ENCODE assay signal across 10 cellular contexts in genomic region chr7:21430575-21430954, GRCh38. TPM values are rescaled to one million over a fixed set of nuclear protein-coding genes. Genes with fewer than 3 reads are reported as not detected.
DNase-seq lines count a peak whose midpoint lies in the region; ATAC-seq and TF ChIP-seq lines count a peak whose summit lies in the region.
"Had no signal": no experiment of that assay in that cellular context is flagged by ENCODE, and none has a peak within 500 bp of the region (broad histone marks: within the 10 kb centered on the region; RNA-seq: fewer than 3 reads in every experiment).

No MANE protein-coding gene starts in this region.

- no peak overlapping the region for H2BK5ac ChIP-seq in H9 (ENCODE audit: insufficient read length, low read length)

- H4K5ac ChIP-seq in H9 (ENCODE audit: insufficient read length, low read depth, low read length), result no peak overlapping the region

- H3K4me1 Mint-ChIP-seq in H9, result peaks cover 56 to 58% of the 10 kb centered on the region in 2 experiments
- peaks cover 74% of the 10 kb centered on the region for H3K4me1 Mint-ChIP-seq in activated naive CD8-positive, alpha-beta T cell (ENCODE audit: low read depth)
- peaks cover 44 to 57% of the 10 kb centered on the region in 2 donors for H3K4me1 Mint-ChIP-seq in natural killer cell treated with Interleukin-12 subunit alpha and Interleukin-12 subunit beta and Interleukin-15 and Interleukin-18, amount 100 ng/mL, for 72 hours (ENCODE audit: low read depth in 2 of 2)

- H3K27me3 ChIP-seq in H9 (ENCODE audit: insufficient read depth, low read length), result no peaks in the 10 kb centered on the region

- no peak overlapping the region for H3K27ac Mint-ChIP-seq in H9
- peak overlapping the region; percentile 34 for H3K27ac Mint-ChIP-seq in activated naive CD8-positive, alpha-beta T cell
- H3K27ac Mint-ChIP-seq in natural killer cell treated with Interleukin-12 subunit alpha and Interleukin-12 subunit beta and Interleukin-15 and Interleukin-18, amount 100 ng/mL, for 72 hours, result peak overlapping the region in 1 of 2 donors; percentile 100

- H2AK5ac ChIP-seq in H9 (ENCODE audit: insufficient read length, low read length), result no peak overlapping the region

- no peak overlapping the region for H3K9ac ChIP-seq in H9 (ENCODE audit: extremely low read depth, insufficient read length, low read length)

- H3K23ac ChIP-seq in H9 (ENCODE audit: insufficient read length, low read depth, low read length), result no peak overlapping the region

- H3K79me1 ChIP-seq in H9 (ENCODE audit: insufficient read depth, low read depth, low read length, poor library complexity, severe bottlenecking), result peaks cover 7% of the 10 kb centered on the region

- WGBS in H9 (ENCODE audit: extremely low coverage, insufficient read length, low lambda C conversion rate), result no CpG with 5 or more reads among the region's 3 CpGs

- TF ChIP-seq CTCF in H9 (conservative IDR thresholded peaks at IDR 0.05), result no peak

- H3K36me3 Mint-ChIP-seq in H9 (ENCODE audit: insufficient read depth in 1 of 3, low read depth in 3 of 3), result peaks cover 12 to 26% (median 15%) of the 10 kb centered on the region in 3 experiments; a peak in 6 of 7 replicates
- H3K36me3 Mint-ChIP-seq in activated naive CD8-positive, alpha-beta T cell, result peaks cover 21% of the 10 kb centered on the region
- peaks cover 13% of the 10 kb centered on the region for H3K36me3 Mint-ChIP-seq in natural killer cell treated with Interleukin-12 subunit alpha and Interleukin-12 subunit beta and Interleukin-15 and Interleukin-18, amount 100 ng/mL, for 72 hours

- no peak overlapping the region for H4K91ac ChIP-seq in H9 (ENCODE audit: insufficient read length, low read depth, low read length)

- no peak overlapping the region for H2BK120ac ChIP-seq in H9 (ENCODE audit: low read depth, low read length, poor library complexity, severe bottlenecking)

- no peaks in the 10 kb centered on the region for H3K9me3 ChIP-seq in H9 (ENCODE audit: control insufficient read depth, low read depth, low read length)

- H2BK12ac ChIP-seq in H9 (ENCODE audit: insufficient read length, low read depth, low read length), result no peak overlapping the region

- H2AFZ ChIP-seq in H9 (ENCODE audit: low read length), result no peak overlapping the region

- H2BK15ac ChIP-seq in H9 (ENCODE audit: low read depth, low read length), result no peak overlapping the region

- H3K9me3 Mint-ChIP-seq in H9, result no peaks in the 10 kb centered on the region; a peak in 1 of 5 replicates
- no peaks in the 10 kb centered on the region for H3K9me3 Mint-ChIP-seq in activated naive CD8-positive, alpha-beta T cell (ENCODE audit: low read depth)
- no peaks in the 10 kb centered on the region for H3K9me3 Mint-ChIP-seq in natural killer cell treated with Interleukin-12 subunit alpha and Interleukin-12 subunit beta and Interleukin-15 and Interleukin-18, amount 100 ng/mL, for 72 hours

- H3K4me3 Mint-ChIP-seq in H9, result peak overlapping the region; percentile 53 to 74
- H3K4me3 Mint-ChIP-seq in activated naive CD8-positive, alpha-beta T cell, result peak overlapping the region; percentile 98
- H3K4me3 Mint-ChIP-seq in natural killer cell treated with Interleukin-12 subunit alpha and Interleukin-12 subunit beta and Interleukin-15 and Interleukin-18, amount 100 ng/mL, for 72 hours, result peak overlapping the region; percentile 100

- H3K18ac ChIP-seq in H9 (ENCODE audit: insufficient read length, low read depth, low read length), result no peak overlapping the region

- peak; percentile 46 for DNase-seq in DMS53 (lab: John Stamatoyannopoulos, UW)
- no peak for DNase-seq in DMS53 treated with DMSO at 0.1 percent for 48 hours (lab: John Stamatoyannopoulos, UW; ENCODE audit: unreplicated experiment)
- no peak for DNase-seq in H9
- no peak for DNase-seq in natural killer cell treated with Interleukin-12 subunit alpha and Interleukin-12 subunit beta and Interleukin-15 and Interleukin-18, amount 100 ng/mL, for 72 hours (ENCODE audit: low spot score)
- no peak for DNase-seq in NCI-H82 treated with DMSO at 0.1 percent for 48 hours (lab: John Stamatoyannopoulos, UW; ENCODE audit: unreplicated experiment)
- DNase-seq in occipital lobe (lab: John Stamatoyannopoulos, UW), result no peak
- DNase-seq: stimulated activated CD4-positive, alpha-beta T cell treated with anti-CD3 and anti-CD28 coated beads, Interleukin-12 subunit alpha, Interleukin-12 subunit beta, amount 100 ng/mL, for 4 hours had no signal

- H3T11ph ChIP-seq in H9 (ENCODE audit: low read length), result no peak overlapping the region

- no peak overlapping the region for H2BK20ac ChIP-seq in H9 (ENCODE audit: low read depth, low read length, poor library complexity, severe bottlenecking)

- no peak overlapping the region for H3K4ac ChIP-seq in H9 (ENCODE audit: low read depth, low read length)

- H3K27me3 Mint-ChIP-seq in H9 (ENCODE audit: low read depth), result no peaks in the 10 kb centered on the region
- no peaks in the 10 kb centered on the region for H3K27me3 Mint-ChIP-seq in activated naive CD8-positive, alpha-beta T cell
- H3K27me3 Mint-ChIP-seq in natural killer cell treated with Interleukin-12 subunit alpha and Interleukin-12 subunit beta and Interleukin-15 and Interleukin-18, amount 100 ng/mL, for 72 hours, result no peaks in the 10 kb centered on the region

- peaks cover 18% of the 10 kb centered on the region for H3K79me2 ChIP-seq in H9 (ENCODE audit: insufficient read depth, low read length)

- no peak for ATAC-seq in natural killer cell treated with Interleukin-12 subunit alpha and Interleukin-12 subunit beta and Interleukin-15 and Interleukin-18, amount 100 ng/mL, for 72 hours
- ATAC-seq in HG03159 (IDR thresholded peaks at IDR 0.05; ENCODE audit: unreplicated experiment), result no peak

- no peak overlapping the region for H3K27ac ChIP-seq in H9 (ENCODE audit: insufficient read length, low read depth, low read length)
- H3K27ac ChIP-seq: 22Rv1 had no signal

- peaks cover 12% of the 10 kb centered on the region for H3K4me1 ChIP-seq in H9 (ENCODE audit: insufficient read depth, low read length)

- no peak overlapping the region; the same call in 1 of the 2 replicates for H3K14ac ChIP-seq in H9 (ENCODE audit: insufficient read depth, low read length)

- no peak overlapping the region for H4K8ac ChIP-seq in H9 (replicated peaks; ENCODE audit: insufficient read length, low read depth, low read length)

- H3K56ac ChIP-seq in H9 (ENCODE audit: insufficient read length, low read depth, low read length), result no peak overlapping the region

- H3K23me2 ChIP-seq in H9 (ENCODE audit: insufficient read length, low read depth, low read length, poor library complexity, severe bottlenecking), result peaks cover 9% of the 10 kb centered on the region

- peak overlapping the region; percentile 72 for H3K4me2 ChIP-seq in H9 (ENCODE audit: insufficient read depth, insufficient read length, low read length)

- no peaks in the 10 kb centered on the region for H4K20me1 ChIP-seq in H9 (ENCODE audit: control insufficient read depth, insufficient read depth, insufficient read length)

RNA-seq across cellular contexts. Expression of gene SP4, which starts 2.7 kb away (rescaled TPM):
- 19.3 and 19.4 TPM in 2 replicates for total RNA-seq in H9 (2021)
- 10 to 100 TPM; 19.9 to 22.6 TPM for total RNA-seq in natural killer cell treated with Interleukin-12 subunit alpha and Interleukin-12 subunit beta and Interleukin-15 and Interleukin-18, amount 100 ng/mL, for 72 hours
- 76.6 TPM for total RNA-seq in occipital lobe
